ENCODE assay signal across 18 cellular contexts in genomic region chr1:172779501-172779900, GRCh38.
A peak's percentile ranks its signal among the peaks of the same experiment; 100 is the strongest.
DNase-seq lines count a peak whose midpoint lies in the region; ATAC-seq and TF ChIP-seq lines count a peak whose summit lies in the region.
"Had no signal": no experiment of that assay in that cellular context is flagged by ENCODE, and none has a peak within 500 bp of the region (broad histone marks: within the 10 kb centered on the region; RNA-seq: fewer than 3 reads in every experiment).

No MANE protein-coding gene starts in this region.

- no peak for TF ChIP-seq CTCF in BJ (IDR thresholded peaks at IDR 0.05; ENCODE audit: insufficient read depth, low read depth, low read length)
- no peak for TF ChIP-seq CTCF in Loucy (conservative IDR thresholded peaks at IDR 0.05; ENCODE audit: low read length)
- TF ChIP-seq CTCF in natural killer cell (IDR thresholded peaks at IDR 0.05), result no peak
- TF ChIP-seq CTCF in dorsolateral prefrontal cortex (IDR thresholded peaks at IDR 0.05 in 54 of 56, conservative IDR thresholded peaks at IDR 0.05 in 2 of 56; ENCODE audit: low read depth in 1 of 56, partially characterized antibody in 56 of 56), result no peak

- peak overlapping the region; percentile 47 for H3K4me3 Mint-ChIP-seq in central memory CD8-positive, alpha-beta T cell
- peak overlapping the region; percentile 32 for H3K4me3 Mint-ChIP-seq in natural killer cell
- peak overlapping the region in 3 of 10 donors; percentile 30 to 72 (median 55) for H3K4me3 Mint-ChIP-seq in naive thymus-derived CD4-positive, alpha-beta T cell
- H3K4me3 Mint-ChIP-seq: activated naive CD4-positive, alpha-beta T cell treated with anti-CD3 and anti-CD28 coated beads, Interleukin-2, amount 50 U/mL, for 24 hours; memory B cell had no signal

- H4K20me1 ChIP-seq in Loucy (ENCODE audit: insufficient read depth, low read length, poor library complexity, severe bottlenecking), result no peaks in the 10 kb centered on the region

- POLR2A ChIA-PET in BJ (lab: Charles Lee), result no interaction called here
- POLR2A ChIA-PET in naive thymus-derived CD4-positive, alpha-beta T cell (lab: Charles Lee), result interaction anchor here (0.6 to 2.2 kb wide), 3 partner anchors 9 to 32 kb away, joined by 3 to 11 read pairs (median 4); no protein-coding TSS in a partner anchor

- H3K4me1 Mint-ChIP-seq in central memory CD8-positive, alpha-beta T cell, result peaks cover 5% of the 10 kb centered on the region
- H3K4me1 Mint-ChIP-seq in natural killer cell, result peaks cover 28 to 34% of the 10 kb centered on the region in 2 donors
- H3K4me1 Mint-ChIP-seq in naive thymus-derived CD4-positive, alpha-beta T cell, result peaks cover 8 to 30% (median 17%) of the 10 kb centered on the region in 7 donors

- no peaks in the 10 kb centered on the region for H3K27me3 Mint-ChIP-seq in central memory CD8-positive, alpha-beta T cell
- no peaks in the 10 kb centered on the region for H3K27me3 Mint-ChIP-seq in natural killer cell (ENCODE audit: low read depth in 2 of 2)
- peaks cover 0 to 18% (median 0%) of the 10 kb centered on the region in 5 donors for H3K27me3 Mint-ChIP-seq in naive thymus-derived CD4-positive, alpha-beta T cell
- H3K27me3 Mint-ChIP-seq: activated naive CD4-positive, alpha-beta T cell treated with anti-CD3 and anti-CD28 coated beads, Interleukin-2, amount 50 U/mL, for 24 hours; memory B cell had no signal

- peaks cover 13% of the 10 kb centered on the region for H3K4me1 ChIP-seq in Loucy (ENCODE audit: insufficient read depth, low read length, poor library complexity, severe bottlenecking)
- H3K4me1 ChIP-seq in naive thymus-derived CD4-positive, alpha-beta T cell (ENCODE audit: control insufficient read depth in 2 of 2, insufficient read depth in 2 of 2, low read length in 2 of 2), result peaks cover 0 to 9% of the 10 kb centered on the region in 2 donors
- H3K4me1 ChIP-seq: uterus had no signal

- no peak overlapping the region for H3K4me2 ChIP-seq in Loucy (ENCODE audit: low read depth, low read length, poor library complexity, severe bottlenecking)

- H3K9me2 ChIP-seq in Loucy (replicated peaks; ENCODE audit: low read depth, low read length), result no peaks in the 10 kb centered on the region

- H3K27me3 ChIP-seq in BJ (ENCODE audit: control insufficient read depth, insufficient read depth, low read length), result no peaks in the 10 kb centered on the region
- H3K27me3 ChIP-seq in Loucy (ENCODE audit: insufficient read depth, low read length, poor library complexity, severe bottlenecking), result no peaks in the 10 kb centered on the region
- no peaks in the 10 kb centered on the region for H3K27me3 ChIP-seq in dorsolateral prefrontal cortex
- H3K27me3 ChIP-seq in naive thymus-derived CD4-positive, alpha-beta T cell (ENCODE audit: control insufficient read depth in 2 of 2, insufficient read depth in 2 of 2, low read length in 2 of 2), result no peaks in the 10 kb centered on the region
- H3K27me3 ChIP-seq: uterus had no signal

- H3K4me3 ChIP-seq in BJ (ENCODE audit: low read depth, low read length), result no peak overlapping the region
- H3K4me3 ChIP-seq in Loucy (ENCODE audit: low read length, poor library complexity, severe bottlenecking), result no peak overlapping the region
- H3K4me3 ChIP-seq in dorsolateral prefrontal cortex, result no peak overlapping the region
- no peak overlapping the region for H3K4me3 ChIP-seq in naive thymus-derived CD4-positive, alpha-beta T cell (ENCODE audit: low read length)
- H3K4me3 ChIP-seq: uterus had no signal

- no peaks in the 10 kb centered on the region for H3F3A ChIP-seq in Loucy (ENCODE audit: low read depth)

- H3K27ac Mint-ChIP-seq in central memory CD8-positive, alpha-beta T cell (ENCODE audit: low read depth), result peak overlapping the region; percentile 29
- peak overlapping the region; percentile 11 to 77 for H3K27ac Mint-ChIP-seq in natural killer cell
- peak overlapping the region in 2 of 9 donors; percentile 41 to 46 for H3K27ac Mint-ChIP-seq in naive thymus-derived CD4-positive, alpha-beta T cell
- H3K27ac Mint-ChIP-seq: activated naive CD4-positive, alpha-beta T cell treated with anti-CD3 and anti-CD28 coated beads, Interleukin-2, amount 50 U/mL, for 24 hours; memory B cell had no signal

- H3K79me2 ChIP-seq in Loucy (ENCODE audit: insufficient read depth, low read length), result no peaks in the 10 kb centered on the region

- H3K36me3 ChIP-seq in BJ (ENCODE audit: control insufficient read depth, insufficient read depth, low read length) (no peaks in the 10 kb centered on the region), Loucy (ENCODE audit: insufficient read depth, low read length) (no peaks in the 10 kb centered on the region)
- no peaks in the 10 kb centered on the region for H3K36me3 ChIP-seq in naive thymus-derived CD4-positive, alpha-beta T cell (ENCODE audit: control insufficient read depth in 2 of 3, insufficient read depth in 3 of 3, low read length in 3 of 3)
- H3K36me3 ChIP-seq: uterus had no signal

- H3K9me3 Mint-ChIP-seq in central memory CD8-positive, alpha-beta T cell, result no peaks in the 10 kb centered on the region
- no peaks in the 10 kb centered on the region for H3K9me3 Mint-ChIP-seq in natural killer cell
- H3K9me3 Mint-ChIP-seq in naive thymus-derived CD4-positive, alpha-beta T cell, result peaks cover 0 to 5% (median 2%) of the 10 kb centered on the region in 11 donors

- H3K27ac ChIP-seq in dorsolateral prefrontal cortex, result no peak overlapping the region
- no peak overlapping the region for H3K27ac ChIP-seq in naive thymus-derived CD4-positive, alpha-beta T cell (ENCODE audit: low read depth, low read length)
- H3K27ac ChIP-seq: uterus had no signal

- H3K9ac ChIP-seq in Loucy (ENCODE audit: low read depth, low read length, poor library complexity, severe bottlenecking), result no peak overlapping the region

- peaks cover 5% of the 10 kb centered on the region for H3K36me3 Mint-ChIP-seq in central memory CD8-positive, alpha-beta T cell (ENCODE audit: insufficient read depth)
- H3K36me3 Mint-ChIP-seq in natural killer cell, result no peaks in the 10 kb centered on the region
- no peaks in the 10 kb centered on the region for H3K36me3 Mint-ChIP-seq in naive thymus-derived CD4-positive, alpha-beta T cell
- H3K36me3 Mint-ChIP-seq: memory B cell had no signal

- CTCF ChIA-PET in BJ (lab: Yijun Ruan, JAX), result interaction anchor here (0.8 to 1.8 kb wide), 5 partner anchors 11 to 424 kb away, joined by 3 to 5 read pairs (median 4); no protein-coding TSS in a partner anchor
- CTCF ChIA-PET in naive thymus-derived CD4-positive, alpha-beta T cell (lab: Charles Lee), result interaction anchor here (1.1 to 1.8 kb wide), 5 partner anchors 15 to 422 kb away, joined by 6 to 12 read pairs (median 7); no protein-coding TSS in a partner anchor

- peak overlapping the region; percentile 47 for H2AFZ ChIP-seq in Loucy (ENCODE audit: low read length)

- H3K9me3 ChIP-seq in Loucy (ENCODE audit: insufficient read depth, low read depth, low read length), result no peaks in the 10 kb centered on the region
- no peaks in the 10 kb centered on the region for H3K9me3 ChIP-seq in naive thymus-derived CD4-positive, alpha-beta T cell (ENCODE audit: control insufficient read depth in 2 of 3, low read length in 3 of 3)
- H3K9me3 ChIP-seq: uterus had no signal

- DNase-seq in BJ (ENCODE audit: low read depth) (peak; percentile 19), natural killer cell (no peak), dorsolateral prefrontal cortex (no peak)
- DNase-seq in central memory CD8-positive, alpha-beta T cell (ENCODE audit: low spot score in 2 of 2), result no peak
- no peak for DNase-seq in activated T-cell treated with anti-CD3 and anti-CD28 coated beads, Interleukin-2, amount 50 U/mL, for 48 hours
- DNase-seq in naive thymus-derived CD4-positive, alpha-beta T cell, result no peak
- DNase-seq: activated CD4-positive, alpha-beta T cell treated with anti-CD3 and anti-CD28 coated beads for 1 hour; activated T-cell treated with anti-CD3 and anti-CD28 coated beads, Interleukin-2, amount 50 U/mL, for 4 hours; NCI-H187 treated with DMSO at 0.1 percent for 48 hours; NCI-H748 treated with DMSO at 0.1 percent for 48 hours; stimulated activated CD4-positive, alpha-beta T cell treated with anti-CD3 and anti-CD28 coated beads, Interleukin-12 subunit alpha, Interleukin-12 subunit beta, amount 100 ng/mL, for 4 hours; substantia nigra; uterus had no signal

- no peak for ATAC-seq in central memory CD8-positive, alpha-beta T cell (replicated peaks; ENCODE audit: extremely low read depth, poor library complexity, severe bottlenecking)
- no peak for ATAC-seq in natural killer cell
- no peak for ATAC-seq in HG03196 (IDR thresholded peaks at IDR 0.05; ENCODE audit: unreplicated experiment)
- no peak for ATAC-seq in naive thymus-derived CD4-positive, alpha-beta T cell
- ATAC-seq: Right ventricle myocardium inferior had no signal

- intact Hi-C loops in natural killer cell (cut with micrococcal nuclease), result no loop called here
- intact Hi-C loops in dorsolateral prefrontal cortex (cut with DNase I), result no loop called here
- intact Hi-C loops in naive thymus-derived CD4-positive, alpha-beta T cell (cut with micrococcal nuclease), result loop anchor here in 1 of 2 donors (1.0 to 5.0 kb wide), 4 partner anchors 34 to 163 kb away; no protein-coding TSS in a partner anchor
